In genomic region chr1:201955750-201956143, GRCh38 we compare ENCODE assay signal across 8 cellular contexts. TPM values are rescaled to one million over a fixed set of nuclear protein-coding genes. Genes with fewer than 3 reads are reported as not detected.
DNase-seq lines count a peak whose midpoint lies in the region; ATAC-seq and TF ChIP-seq lines count a peak whose summit lies in the region.

No MANE protein-coding gene starts in this region.

- H3K27me3 ChIP-seq in effector memory CD4-positive, alpha-beta T cell (replicated peaks; ENCODE audit: control insufficient read depth, insufficient read depth, low read length, poor library complexity, severe bottlenecking): no peaks in the 10 kb centered on the region

- H3K9me3 ChIP-seq in effector memory CD4-positive, alpha-beta T cell (ENCODE audit: control insufficient read depth, low read length): no peaks in the 10 kb centered on the region

- DNase-seq in NB4 (ENCODE audit: low read depth): no peak
- DNase-seq in effector memory CD4-positive, alpha-beta T cell: no peak
- DNase-seq in osteocyte (ENCODE audit: extremely low spot score, unreplicated experiment): no peak
- DNase-seq in NCI-H1417 treated with DMSO at 0.1 percent for 48 hours (lab: John Stamatoyannopoulos, UW): no peak
- no peak for DNase-seq in C1 segment of cervical spinal cord (lab: John Stamatoyannopoulos, UW)
- no peak for DNase-seq in activated CD4-positive, alpha-beta T cell treated with anti-CD3 and anti-CD28 coated beads for 4 hours

- no peak for ATAC-seq in HG02852 (IDR thresholded peaks at IDR 0.05; ENCODE audit: unreplicated experiment)

- peak overlapping the region; percentile 98 for H3K27ac Mint-ChIP-seq in osteocyte (ENCODE audit: unreplicated experiment)

- H3K4me3 ChIP-seq in GM12875 (ENCODE audit: low read depth, low read length): peak overlapping the region; percentile 95
- H3K4me3 ChIP-seq in NB4 (ENCODE audit: low read depth, low read length): peak overlapping the region; percentile 100
- peak overlapping the region; percentile 96 for H3K4me3 ChIP-seq in effector memory CD4-positive, alpha-beta T cell (ENCODE audit: insufficient read depth, low read depth, low read length, poor library complexity, severe bottlenecking)

- peak overlapping the region; percentile 84 for H3K27ac ChIP-seq in effector memory CD4-positive, alpha-beta T cell (ENCODE audit: insufficient read depth, low read length, poor library complexity, severe bottlenecking)

- H3K36me3 ChIP-seq in effector memory CD4-positive, alpha-beta T cell (ENCODE audit: control insufficient read depth, insufficient read depth, low read length): peaks cover 10% of the 10 kb centered on the region

- peaks cover 14% of the 10 kb centered on the region for H3K36me3 Mint-ChIP-seq in osteocyte (ENCODE audit: unreplicated experiment)

- H3K4me1 ChIP-seq in effector memory CD4-positive, alpha-beta T cell (ENCODE audit: control insufficient read depth, insufficient read depth, low read length, poor library complexity, severe bottlenecking): peaks cover 11% of the 10 kb centered on the region

- no peak for TF ChIP-seq POLR2A in NB4 (IDR thresholded peaks at IDR 0.05; ENCODE audit: extremely low read depth, insufficient read length)

- TF ChIP-seq CTCF in GM12875 (IDR thresholded peaks at IDR 0.05; ENCODE audit: borderline replicate concordance, insufficient read depth, low read depth, low read length) (no peak), NB4 (IDR thresholded peaks at IDR 0.05; ENCODE audit: low read depth, low read length) (no peak), osteocyte (IDR thresholded peaks at IDR 0.05) (no peak)

- peaks cover 20% of the 10 kb centered on the region for H3K4me1 Mint-ChIP-seq in osteocyte (ENCODE audit: unreplicated experiment)

- H3K4me3 Mint-ChIP-seq in osteocyte (ENCODE audit: unreplicated experiment): peak overlapping the region; percentile 96

- no peaks in the 10 kb centered on the region for H3K27me3 Mint-ChIP-seq in osteocyte (ENCODE audit: unreplicated experiment)

- H3K9me3 Mint-ChIP-seq in osteocyte (ENCODE audit: unreplicated experiment): no peaks in the 10 kb centered on the region

RNA-seq across cellular contexts. Expression of gene TIMM17A, which starts 0.4 kb away (rescaled TPM):
- total RNA-seq in osteocyte: 48.0 and 50.8 TPM in 2 replicates

RNA-seq across cellular contexts. Expression of gene LMOD1, which starts 9.4 kb away (rescaled TPM):
- total RNA-seq in osteocyte: 15.1 and 15.9 TPM in 2 replicates

RNA-seq across cellular contexts. Expression of gene RNPEP, which starts 26.7 kb away (rescaled TPM):
- 51.4 and 53.9 TPM in 2 replicates for total RNA-seq in osteocyte

RNA-seq across cellular contexts. Expression of gene ELF3, which starts 54.6 kb away (rescaled TPM):
- 0.26 and 0.56 TPM in 2 replicates for total RNA-seq in osteocyte
